11 cellular contexts compared by ENCODE assay signal in genomic region chr2:54601339-54601738, GRCh38.
A peak's percentile ranks its signal among the peaks of the same experiment; 100 is the strongest.
DNase-seq lines count a peak whose midpoint lies in the region; ATAC-seq, FAIRE-seq and TF ChIP-seq lines count a peak whose summit lies in the region.
"Had no signal": no experiment of that assay in that cellular context is flagged by ENCODE, and none has a peak within 500 bp of the region (broad histone marks: within the 10 kb centered on the region; RNA-seq: fewer than 3 reads in every experiment).

No MANE protein-coding gene starts in this region.

- 0 out of 3 replicates have a peak overlapping the region, but pooled peaks have one; percentile 2 for H3K4me2 ChIP-seq in A549
- H3K4me2 ChIP-seq in mesenchymal stem cell (ENCODE audit: low read length, poor library complexity, severe bottlenecking) = no peak overlapping the region

- H4K8ac ChIP-seq in mesenchymal stem cell (ENCODE audit: low read length) = no peak overlapping the region

- no peak overlapping the region for H2BK15ac ChIP-seq in mesenchymal stem cell (ENCODE audit: low read depth, poor library complexity, severe bottlenecking)

- TF ChIP-seq RAD21 in A549 (conservative IDR thresholded peaks at IDR 0.05 in 1 of 2, IDR thresholded peaks at IDR 0.05 in 1 of 2) = no peak

- H3K14ac ChIP-seq in mesenchymal stem cell (ENCODE audit: low read length in 2 of 2) = no peak overlapping the region

- no peak overlapping the region for H2BK5ac ChIP-seq in mesenchymal stem cell (ENCODE audit: low read depth, low read length, poor library complexity, severe bottlenecking)

- CTCF ChIA-PET in A549 (lab: Yijun Ruan, JAX) = interaction anchor here (0.6 to 2.0 kb wide), 6 partner anchors 9 to 104 kb away, joined by 3 to 9 read pairs (median 4); no protein-coding TSS in a partner anchor

- H2BK12ac ChIP-seq in mesenchymal stem cell (ENCODE audit: low read length in 2 of 2) = no peak overlapping the region

- H2BK120ac ChIP-seq in mesenchymal stem cell (ENCODE audit: low read depth, low read length) = no peak overlapping the region

- POLR2A ChIA-PET in A549 (lab: Yijun Ruan, JAX) = interaction anchor here (2.5 kb wide), 1 partner anchor 43 kb away, joined by 7 read pairs; no protein-coding TSS in a partner anchor

- peaks cover 22% of the 10 kb centered on the region in 2 experiments for H3K36me3 ChIP-seq in mesenchymal stem cell (ENCODE audit: control insufficient read depth in 1 of 2, insufficient read depth in 2 of 2, low read depth in 1 of 2, low read length in 2 of 2)

- DNase-seq in A549 (ENCODE audit: low read depth in 1 of 2, low spot score in 1 of 2) = no peak
- DNase-seq in EH (ENCODE audit: low read depth) = peak; percentile 52
- DNase-seq in astrocyte of the cerebellum (ENCODE audit: low read depth) = peak; percentile 88
- DNase-seq in mesenchymal stem cell = no peak
- no peak for DNase-seq in posterior cingulate gyrus
- DNase-seq in NCI-H345 treated with DMSO at 0.1 percent for 48 hours (lab: John Stamatoyannopoulos, UW; ENCODE audit: unreplicated experiment) = no peak
- DNase-seq: Caco-2, occipital lobe had no signal

- FAIRE-seq in A549 (lab: Jason Lieb, UNC) = no peak

- no peak overlapping the region for H2AFZ ChIP-seq in mesenchymal stem cell (ENCODE audit: low read depth, low read length)

- in situ Hi-C loops in astrocyte of the cerebellum (cut with HindIII; ENCODE audit: low sequenced_read_pairs) = no loop called here

- no peak for TF ChIP-seq CTCF in A549 (IDR thresholded peaks at IDR 0.05)
- no peak for TF ChIP-seq CTCF in astrocyte of the cerebellum (IDR thresholded peaks at IDR 0.05; ENCODE audit: low read depth, low read length, missing control alignments)

- intact Hi-C loops in posterior cingulate gyrus (cut with DNase I) = no loop called here

- ATAC-seq in A549 = no peak
- no peak for ATAC-seq in HG02623 (IDR thresholded peaks at IDR 0.05; ENCODE audit: unreplicated experiment)
- ATAC-seq in HG03442 (IDR thresholded peaks at IDR 0.05; ENCODE audit: unreplicated experiment) = no peak

- H3K4ac ChIP-seq in mesenchymal stem cell (ENCODE audit: low read depth in 1 of 2, low read length in 2 of 2) = no peak overlapping the region

- H3K9ac ChIP-seq in mesenchymal stem cell (ENCODE audit: low read length) = no peak overlapping the region

- peaks cover 100% of the 10 kb centered on the region for H3K4me1 ChIP-seq in A549
- peaks cover 39% of the 10 kb centered on the region for H3K4me1 ChIP-seq in mesenchymal stem cell (ENCODE audit: control insufficient read depth, insufficient read depth, low read depth, low read length)

- no peak for TF ChIP-seq EP300 in A549 (IDR thresholded peaks at IDR 0.05)

- no peak overlapping the region for H3K23ac ChIP-seq in mesenchymal stem cell (ENCODE audit: low read length in 2 of 2)

- 100% methylated on average over 2 of the region's 2 CpGs for WGBS in A549 (ENCODE audit: missing lambda C conversion rate)
- WGBS in mesenchymal stem cell = 100% methylated on average over 1 of the region's 2 CpGs

- no peak overlapping the region for H3K4me3 ChIP-seq in A549
- no peak overlapping the region for H3K4me3 ChIP-seq in astrocyte of the cerebellum (ENCODE audit: low read depth, low read length)
- H3K4me3 ChIP-seq in mesenchymal stem cell (ENCODE audit: insufficient read depth in 1 of 2, low read depth in 1 of 2, low read length in 2 of 2) = no peak overlapping the region
- H3K4me3 ChIP-seq: SK-N-MC had no signal

- H2AK5ac ChIP-seq in mesenchymal stem cell (ENCODE audit: low read length, severe bottlenecking) = no peak overlapping the region

- H3K27me3 ChIP-seq in mesenchymal stem cell (ENCODE audit: control insufficient read depth in 1 of 2, insufficient read depth in 1 of 2, low read length in 2 of 2) = no peaks in the 10 kb centered on the region

- H3K79me1 ChIP-seq in mesenchymal stem cell (replicated peaks; ENCODE audit: low read length, poor library complexity, severe bottlenecking) = no peaks in the 10 kb centered on the region

- H3K27ac ChIP-seq in A549 = peak overlapping the region in 1 of 2 experiments; percentile 52; a peak in 3 of 6 replicates
- peak overlapping the region; percentile 98 for H3K27ac ChIP-seq in mesenchymal stem cell (ENCODE audit: low read length, poor library complexity, severe bottlenecking)
- H3K27ac ChIP-seq: SK-N-MC had no signal

- TF ChIP-seq POLR2A in A549 (IDR thresholded peaks at IDR 0.05; ENCODE audit: low read length) = no peak

- H3K18ac ChIP-seq in mesenchymal stem cell (ENCODE audit: low read depth in 1 of 2, low read length in 2 of 2) = no peak overlapping the region

- no peak overlapping the region for H4K91ac ChIP-seq in mesenchymal stem cell (ENCODE audit: low read length)

- H3K9me3 ChIP-seq in A549 (no peaks in the 10 kb centered on the region), mesenchymal stem cell (ENCODE audit: control insufficient read depth, low read length) (no peaks in the 10 kb centered on the region)
- H3K9me3 ChIP-seq: Caco-2 had no signal

TF ChIP-seq in A549, 52 proteins besides CTCF, POLR2A, EP300 and RAD21:
- no peak for TF ChIP-seq FOSL2 (IDR thresholded peaks at IDR 0.05)
- no peak for TF ChIP-seq FOSL2 (CRISPR knock-in tag; IDR thresholded peaks at IDR 0.05)
- no peak for TF ChIP-seq HOXA7 (CRISPR knock-in tag; IDR thresholded peaks at IDR 0.05)

Comparison
In these comparisons a context has a peak if more than half of its experiments do, and no peak if none do; other contexts are left out.
1. DNase-seq: peak in EH (single experiment) and astrocyte of the cerebellum (single experiment); none in A549 (0 of 2), mesenchymal stem cell (single experiment), posterior cingulate gyrus (0 of 10) and NCI-H345 treated with DMSO at 0.1 percent for 48 hours (single experiment).